12 cellular contexts compared by ENCODE assay signal in genomic region chr1:155982106-155982505, GRCh38. TPM values are rescaled to one million over a fixed set of nuclear protein-coding genes. Genes with fewer than 3 reads are reported as not detected.
DNase-seq lines count a peak whose midpoint lies in the region; ATAC-seq and TF ChIP-seq lines count a peak whose summit lies in the region.
"Had no signal": no experiment of that assay in that cellular context is flagged by ENCODE, and none has a peak within 500 bp of the region (broad histone marks: within the 10 kb centered on the region; RNA-seq: fewer than 3 reads in every experiment).

No MANE protein-coding gene starts in this region.

- H3K23ac ChIP-seq in mesenchymal stem cell (ENCODE audit: low read length in 2 of 2), result no peak overlapping the region

- H3K9ac ChIP-seq in mesenchymal stem cell (ENCODE audit: low read length), result peak overlapping the region; percentile 95

- H3K9me3 ChIP-seq in right cardiac atrium (ENCODE audit: control insufficient read depth, low read length), result no peaks in the 10 kb centered on the region
- no peaks in the 10 kb centered on the region for H3K9me3 ChIP-seq in ascending aorta
- H3K9me3 ChIP-seq in mesenchymal stem cell (ENCODE audit: control insufficient read depth, low read length), result no peaks in the 10 kb centered on the region
- no peaks in the 10 kb centered on the region for H3K9me3 ChIP-seq in uterus

- peak overlapping the region; percentile 77 for H4K91ac ChIP-seq in mesenchymal stem cell (ENCODE audit: low read length)

- H3K27me3 ChIP-seq in right cardiac atrium (ENCODE audit: control insufficient read depth, insufficient read depth) (no peaks in the 10 kb centered on the region), ascending aorta (no peaks in the 10 kb centered on the region), mesenchymal stem cell (ENCODE audit: control insufficient read depth in 1 of 2, insufficient read depth in 1 of 2, low read length in 2 of 2) (no peaks in the 10 kb centered on the region), uterus (no peaks in the 10 kb centered on the region)

- peak overlapping the region; percentile 81 for H4K8ac ChIP-seq in mesenchymal stem cell (ENCODE audit: low read length)

- no peak overlapping the region for H3K14ac ChIP-seq in mesenchymal stem cell (ENCODE audit: low read length in 2 of 2)

- peaks cover 0 to 4% of the 10 kb centered on the region in 2 donors for H3K36me3 ChIP-seq in ascending aorta
- no peaks in the 10 kb centered on the region for H3K36me3 ChIP-seq in mesenchymal stem cell (ENCODE audit: control insufficient read depth in 1 of 2, insufficient read depth in 2 of 2, low read depth in 1 of 2, low read length in 2 of 2)
- no peaks in the 10 kb centered on the region for H3K36me3 ChIP-seq in uterus

- H2BK15ac ChIP-seq in mesenchymal stem cell (ENCODE audit: low read depth, poor library complexity, severe bottlenecking), result peak overlapping the region; percentile 80

- H3K4me3 ChIP-seq in right cardiac atrium (ENCODE audit: low read length), result peak overlapping the region; percentile 38
- peak overlapping the region in 1 of 2 donors; percentile 26 for H3K4me3 ChIP-seq in ascending aorta
- H3K4me3 ChIP-seq in mesenchymal stem cell (ENCODE audit: insufficient read depth in 1 of 2, low read depth in 1 of 2, low read length in 2 of 2), result peak overlapping the region in 1 of 2 experiments; percentile 92
- H3K4me3 ChIP-seq in uterus, result peak overlapping the region in 1 of 2 donors; percentile 1

- no peak overlapping the region for H2BK5ac ChIP-seq in mesenchymal stem cell (ENCODE audit: low read depth, low read length, poor library complexity, severe bottlenecking)

- 47% methylated on average over 7 of the region's 7 CpGs for WGBS in right cardiac atrium
- 88% methylated on average over 7 of the region's 7 CpGs for WGBS in mesenchymal stem cell

- peaks cover 5% of the 10 kb centered on the region for H3K79me1 ChIP-seq in mesenchymal stem cell (replicated peaks; ENCODE audit: low read length, poor library complexity, severe bottlenecking)

- H2AK5ac ChIP-seq in mesenchymal stem cell (ENCODE audit: low read length, severe bottlenecking), result no peak overlapping the region

- peak overlapping the region; percentile 69 for H2BK120ac ChIP-seq in mesenchymal stem cell (ENCODE audit: low read depth, low read length)

- H3K4me1 ChIP-seq in right cardiac atrium (ENCODE audit: control insufficient read depth, insufficient read depth, low read length) (peaks cover 25% of the 10 kb centered on the region), ascending aorta (peaks cover 30 to 44% of the 10 kb centered on the region in 2 donors), mesenchymal stem cell (ENCODE audit: control insufficient read depth, insufficient read depth, low read depth, low read length) (peaks cover 24% of the 10 kb centered on the region), uterus (peaks cover 5 to 20% of the 10 kb centered on the region in 2 donors)

- DNase-seq in right cardiac atrium, result no peak
- DNase-seq in Right ventricle myocardium inferior (ENCODE audit: missing footprints), result no peak
- no peak for DNase-seq in ascending aorta (ENCODE audit: low spot score in 2 of 2)
- DNase-seq in mesenchymal stem cell, result peak; percentile 27
- DNase-seq in uterus, result no peak
- no peak for DNase-seq in AML-193 (lab: John Stamatoyannopoulos, UW)
- DNase-seq: DMS153; effector CD8-positive, alpha-beta T cell; NCI-H1694 treated with DMSO at 0.1 percent for 48 hours had no signal

- H3K18ac ChIP-seq in mesenchymal stem cell (ENCODE audit: low read depth in 1 of 2, low read length in 2 of 2), result peak overlapping the region; percentile 75 to 88

- no peak for TF ChIP-seq POLR2A in uterus (IDR thresholded peaks at IDR 0.05)

- H3K27ac ChIP-seq in right cardiac atrium (ENCODE audit: low read length) (peak overlapping the region; percentile 65), ascending aorta (peak overlapping the region; percentile 94 to 98), mesenchymal stem cell (ENCODE audit: low read length, poor library complexity, severe bottlenecking) (no peak overlapping the region), uterus (peak overlapping the region; percentile 95 to 99)

- H2BK12ac ChIP-seq in mesenchymal stem cell (ENCODE audit: low read length in 2 of 2), result peak overlapping the region in 1 of 2 experiments; percentile 90

- H3K4me2 ChIP-seq in mesenchymal stem cell (ENCODE audit: low read length, poor library complexity, severe bottlenecking), result no peak overlapping the region

- H2AFZ ChIP-seq in mesenchymal stem cell (ENCODE audit: low read depth, low read length), result no peak overlapping the region

- peak overlapping the region; percentile 24 to 80 for H3K4ac ChIP-seq in mesenchymal stem cell (ENCODE audit: low read depth in 1 of 2, low read length in 2 of 2)

- TF ChIP-seq CTCF in ascending aorta (IDR thresholded peaks at IDR 0.05), result no peak
- TF ChIP-seq CTCF in uterus (IDR thresholded peaks at IDR 0.05), result no peak

- ATAC-seq in right cardiac atrium (no peak), Right ventricle myocardium inferior (no peak), GM21786 (IDR thresholded peaks at IDR 0.05; ENCODE audit: unreplicated experiment) (no peak), esophagus mucosa (no peak)

- intact Hi-C loops in right cardiac atrium (cut with DNase I) (no loop called here), Right ventricle myocardium inferior (cut with DNase I) (no loop called here), ascending aorta (cut with DNase I) (loop anchor here (5.0 kb wide), 1 partner anchor 120 kb away; no protein-coding TSS in a partner anchor), uterus (cut with DNase I; ENCODE audit: low total_unique reads) (no loop called here)

RNA-seq across cellular contexts. Expression of gene ARHGEF2, which starts 3.8 kb away (rescaled TPM):
- total RNA-seq in right cardiac atrium, result 10 to 100 TPM; 56.6 to 75.7 (median 66.7) TPM
- 34.9 TPM for polyA plus RNA-seq in right cardiac atrium
- 61.8 TPM for total RNA-seq in Right ventricle myocardium inferior
- total RNA-seq in ascending aorta, result 169 TPM
- 58.9 TPM for polyA plus RNA-seq in mesenchymal stem cell (2013, experiment 1 of 2)
- 55.6 TPM for polyA plus RNA-seq in mesenchymal stem cell (2013, experiment 2 of 2)
- total RNA-seq in uterus, result 100 to 1,000 TPM in 1 of 4 donors, 10 to 100 TPM in 3; 59.4 to 178 (median 72.8) TPM
- 23.8 TPM for total RNA-seq in esophagus mucosa

RNA-seq across cellular contexts. Expression of gene SSR2, which starts 38.6 kb away (rescaled TPM):
- 100 to 1,000 TPM in 1 of 4 donors, 10 to 100 TPM in 3; 82.0 to 112 (median 93.1) TPM for total RNA-seq in right cardiac atrium
- polyA plus RNA-seq in right cardiac atrium, result 93.3 TPM
- total RNA-seq in Right ventricle myocardium inferior, result 79.9 TPM
- 103 TPM for total RNA-seq in ascending aorta
- polyA plus RNA-seq in mesenchymal stem cell (2013, experiment 1 of 2), result 523 TPM
- polyA plus RNA-seq in mesenchymal stem cell (2013, experiment 2 of 2), result 523 TPM
- 100 to 1,000 TPM in 3 of 4 donors, 10 to 100 TPM in 1; 97.6 to 474 (median 227) TPM for total RNA-seq in uterus
- total RNA-seq in esophagus mucosa, result 121 TPM

RNA-seq across cellular contexts. Expression of gene RXFP4, which starts 40.7 kb away (rescaled TPM):
- total RNA-seq in right cardiac atrium (not detected), Right ventricle myocardium inferior (not detected), ascending aorta (not detected), uterus (not detected), esophagus mucosa (not detected)
- polyA plus RNA-seq in right cardiac atrium, result not detected
- not detected for polyA plus RNA-seq in mesenchymal stem cell (2013, experiment 1 of 2)
- not detected for polyA plus RNA-seq in mesenchymal stem cell (2013, experiment 2 of 2)
- total RNA-seq: mucosa of gallbladder had no signal

RNA-seq across cellular contexts. Expression of gene KHDC4, which starts 47.9 kb away (rescaled TPM):
- total RNA-seq in right cardiac atrium, result 10 to 100 TPM; 24.0 to 29.3 (median 28.8) TPM
- polyA plus RNA-seq in right cardiac atrium, result 20.0 TPM
- total RNA-seq in Right ventricle myocardium inferior, result 22.0 TPM
- total RNA-seq in ascending aorta, result 101 TPM
- 18.9 TPM for polyA plus RNA-seq in mesenchymal stem cell (2013, experiment 1 of 2)
- polyA plus RNA-seq in mesenchymal stem cell (2013, experiment 2 of 2), result 17.3 TPM
- total RNA-seq in uterus, result 100 to 1,000 TPM in 1 of 4 donors, 10 to 100 TPM in 3; 28.8 to 139 (median 64.2) TPM
- total RNA-seq in esophagus mucosa, result 19.4 TPM
